Comparison of ENCODE assay signal across 8 cellular contexts in the genomic region with DNA sequence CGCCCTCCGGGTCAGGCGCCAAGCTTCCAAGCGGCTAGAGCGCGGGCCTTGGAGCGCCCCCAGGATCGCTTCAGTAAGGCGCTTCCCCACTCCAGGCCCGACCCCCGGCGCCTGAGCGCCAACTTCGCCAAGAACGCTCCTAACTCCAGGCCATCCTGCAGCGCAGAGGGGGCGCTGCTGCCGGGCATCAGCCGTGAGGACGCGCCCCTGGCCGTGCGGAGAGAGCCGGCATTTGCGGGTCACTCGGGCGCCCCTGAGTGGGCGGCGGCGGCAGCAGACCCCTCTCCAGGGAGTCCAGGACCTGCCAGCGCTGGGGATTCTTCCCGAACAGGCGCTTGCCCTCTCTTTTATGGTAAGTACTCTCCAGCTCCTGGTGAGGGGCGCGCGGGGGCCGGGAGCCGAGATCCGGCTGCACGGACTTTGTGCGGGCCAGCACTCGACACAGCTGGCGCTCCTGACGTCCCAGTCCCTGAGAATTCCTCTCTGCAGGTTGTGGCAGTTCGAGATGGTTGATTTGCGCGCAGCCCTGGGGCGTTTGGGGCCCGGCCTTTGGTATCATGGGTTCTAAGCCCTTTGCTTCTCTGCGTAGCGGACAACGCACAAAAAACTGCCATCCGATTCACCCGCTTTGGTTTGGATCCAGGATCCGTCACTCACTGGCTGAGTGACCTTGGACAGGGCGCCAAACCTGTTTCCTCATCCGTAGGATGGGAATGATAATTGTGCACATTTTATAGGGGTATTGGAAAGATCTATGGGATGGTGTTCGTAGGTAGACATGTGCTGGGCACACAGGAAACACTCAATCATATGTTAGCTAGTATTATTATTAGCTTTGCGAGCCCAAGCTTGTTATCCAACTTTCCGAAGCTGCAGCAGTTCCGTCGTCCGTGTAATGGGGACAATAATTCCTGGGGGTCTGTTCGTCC. TPM values are rescaled to one million over a fixed set of nuclear protein-coding genes. Genes with fewer than 3 reads are reported as not detected.
DNase-seq lines count a peak whose midpoint lies in the region; ATAC-seq, FAIRE-seq and TF ChIP-seq lines count a peak whose summit lies in the region.

No MANE protein-coding gene starts in this region.

- no peaks in the 10 kb centered on the region for H3K27me3 ChIP-seq in pancreas

- peak overlapping the region; percentile 56 to 76 (median 68) for H3K27ac ChIP-seq in pancreas

- peak; percentile 6 for DNase-seq in DMS53 treated with DMSO at 0.1 percent for 48 hours (lab: John Stamatoyannopoulos, UW; ENCODE audit: unreplicated experiment)
- peak; percentile 73 for DNase-seq in NCI-H69 (lab: John Stamatoyannopoulos, UW)
- peak; percentile 7 for DNase-seq in fibroblast of the aortic adventitia (ENCODE audit: low read depth)
- DNase-seq in pancreas, result peak in 4 of 6 donors; percentile 45 to 75 (median 58)
- no peak for DNase-seq in NCI-H1436 (lab: John Stamatoyannopoulos, UW)
- DNase-seq in stimulated activated naive CD4-positive, alpha-beta T cell (lab: John Stamatoyannopoulos, UW), result no peak

- H3K4me3 ChIP-seq in fibroblast of the aortic adventitia (ENCODE audit: low read depth, low read length) (no peak overlapping the region), pancreas (peak overlapping the region; percentile 31 to 67 (median 52))

- peaks cover 0 to 4% (median 0%) of the 10 kb centered on the region in 3 donors for H3K4me1 ChIP-seq in pancreas

- 1% methylated on average over 64 of the region's 64 CpGs for WGBS in pancreas, 2 donors

- FAIRE-seq in pancreas (lab: Jason Lieb, UNC), result no peak

- no peaks in the 10 kb centered on the region for H3K36me3 ChIP-seq in pancreas

- intact Hi-C loops in pancreas (cut with DNase I), result loop anchor here in 1 of 3 donors (10.0 kb wide), 1 partner anchor 53 kb away; no protein-coding TSS in a partner anchor

- no peak for TF ChIP-seq CTCF in fibroblast of the aortic adventitia (IDR thresholded peaks at IDR 0.05; ENCODE audit: insufficient read depth, low read length)
- no peak for TF ChIP-seq CTCF in pancreas (IDR thresholded peaks at IDR 0.05)

- no peaks in the 10 kb centered on the region for H3K9me3 ChIP-seq in pancreas

- ATAC-seq in pancreas, result peak; percentile 29 to 44 (median 42)
- ATAC-seq in GM19395 (IDR thresholded peaks at IDR 0.05; ENCODE audit: unreplicated experiment), result no peak
- no peak for ATAC-seq in GM21529 (IDR thresholded peaks at IDR 0.05; ENCODE audit: unreplicated experiment)

RNA-seq across cellular contexts. Expression of gene SPSB4, which starts 0.8 kb away (rescaled TPM):
- total RNA-seq in fibroblast of the aortic adventitia (ENCODE audit: low replicate concordance) (not detected in 2 replicates), pancreas (10 to 100 TPM in 5 of 6 donors, 1 to 10 TPM in 1; 9.2 to 20.2 (median 12.1) TPM)
- 1 to 10 TPM; 2.6 to 7.6 TPM for polyA plus RNA-seq in pancreas

Comparison
In these comparisons a context has a peak if more than half of its experiments do, and no peak if none do; other contexts are left out.
1. DNase-seq: peak in DMS53 treated with DMSO at 0.1 percent for 48 hours (single experiment), NCI-H69 (single experiment), fibroblast of the aortic adventitia (single experiment) and pancreas (4 of 6); none in NCI-H1436 (single experiment) and stimulated activated naive CD4-positive, alpha-beta T cell (0 of 6).
2. ATAC-seq: peak in pancreas (4 of 4); none in GM19395 (single experiment) and GM21529 (single experiment).
3. RNA of gene SPSB4, which starts 0.8 kb away (total RNA-seq): 9.2 to 20.2 TPM in pancreas; not detected in fibroblast of the aortic adventitia; every median in the first group is over 10 times any median in the second.